15 cellular contexts compared by ENCODE assay signal in genomic region chr19:6058411-6059201, GRCh38. TPM values are rescaled to one million over a fixed set of nuclear protein-coding genes. Genes with fewer than 3 reads are reported as not detected.
DNase-seq lines count a peak whose midpoint lies in the region; ATAC-seq and TF ChIP-seq lines count a peak whose summit lies in the region.
"Had no signal": no experiment of that assay in that cellular context is flagged by ENCODE, and none has a peak within 500 bp of the region (broad histone marks: within the 10 kb centered on the region; RNA-seq: fewer than 3 reads in every experiment).

No MANE protein-coding gene starts in this region.

- H3K4me1 Mint-ChIP-seq in neural crest cell (peaks cover 27% of the 10 kb centered on the region), T-cell (peaks cover 35 to 52% (median 46%) of the 10 kb centered on the region in 3 donors)

- H3K27me3 Mint-ChIP-seq in neural crest cell (ENCODE audit: low read depth): no peaks in the 10 kb centered on the region
- H3K27me3 Mint-ChIP-seq in T-cell: peaks cover 0 to 7% of the 10 kb centered on the region in 2 donors

- H3K4me2 ChIP-seq in SK-N-SH: 0 out of 2 replicates have a peak overlapping the region, but pooled peaks have one; percentile 57

- peaks cover 73% of the 10 kb centered on the region; the same call in 1 of the 2 replicates for H3K79me2 ChIP-seq in SK-N-SH (ENCODE audit: insufficient read depth)

- H3K9me3 ChIP-seq in SK-N-SH (no peaks in the 10 kb centered on the region), tibial nerve (no peaks in the 10 kb centered on the region)
- H3K9me3 ChIP-seq: pancreas had no signal

- H3K9ac ChIP-seq in SK-N-SH: no peak overlapping the region

- no peaks in the 10 kb centered on the region for H3K9me2 ChIP-seq in SK-N-SH

- H3K4me3 Mint-ChIP-seq in neural crest cell (no peak overlapping the region), T-cell (no peak overlapping the region)
- H3K4me3 Mint-ChIP-seq: stimulated activated memory B cell treated with anti-CD40 and anti-IgM and Interleukin-4, amounts not matched to agents 10 μg/mL and 1 μg/mL and 100 μg/mL, for 72 hours had no signal

- H4K20me1 ChIP-seq in SK-N-SH (ENCODE audit: insufficient read depth): no peaks in the 10 kb centered on the region

- H3K36me3 Mint-ChIP-seq in neural crest cell (ENCODE audit: low read depth) (no peaks in the 10 kb centered on the region), T-cell (no peaks in the 10 kb centered on the region)
- H3K36me3 Mint-ChIP-seq: stimulated activated memory B cell treated with anti-CD40 and anti-IgM and Interleukin-4, amounts not matched to agents 10 μg/mL and 1 μg/mL and 100 μg/mL, for 72 hours had no signal

- DNase-seq in SK-N-SH: no peak
- peak in 4 of 10 donors; percentile 4 to 17 (median 12) for DNase-seq in dorsolateral prefrontal cortex
- no peak for DNase-seq in neural crest cell (ENCODE audit: low read depth, low spot score)
- DNase-seq in tibial nerve (ENCODE audit: low spot score in 2 of 2): no peak
- no peak for DNase-seq in NCI-H1694 (lab: John Stamatoyannopoulos, UW)
- DNase-seq in cerebellar nuclear complex (lab: John Stamatoyannopoulos, UW): no peak
- no peak for DNase-seq in T-cell
- DNase-seq: activated CD4-positive, alpha-beta T cell treated with anti-CD3 and anti-CD28 coated beads, Interleukin-2, amount 50 U/mL, for 1 hour; activated naive CD4-positive, alpha-beta T cell; MM.1S had no signal

- no peak overlapping the region for H3K4me3 ChIP-seq in SK-N-SH (ENCODE audit: low read depth in 2 of 2, low read length in 1 of 2)
- H3K4me3 ChIP-seq in dorsolateral prefrontal cortex: no peak overlapping the region
- H3K4me3 ChIP-seq in tibial nerve: no peak overlapping the region
- H3K4me3 ChIP-seq: pancreas had no signal

- H3K27me3 ChIP-seq in SK-N-SH (ENCODE audit: insufficient read depth) (no peaks in the 10 kb centered on the region), dorsolateral prefrontal cortex (peaks cover 0 to 3% (median 0%) of the 10 kb centered on the region in 45 donors), tibial nerve (no peaks in the 10 kb centered on the region)
- H3K27me3 ChIP-seq: pancreas had no signal

- peaks cover 42% of the 10 kb centered on the region for H3F3A ChIP-seq in SK-N-SH (replicated peaks; ENCODE audit: insufficient read depth)

- H3K27ac Mint-ChIP-seq in neural crest cell (ENCODE audit: unreplicated experiment) (peak overlapping the region; percentile 43), T-cell (peak overlapping the region in 1 of 2 donors; percentile 16)
- H3K27ac Mint-ChIP-seq: stimulated activated memory B cell treated with anti-CD40 and anti-IgM and Interleukin-4, amounts not matched to agents 10 μg/mL and 1 μg/mL and 100 μg/mL, for 72 hours had no signal

- no peak for TF ChIP-seq RAD21 in SK-N-SH (IDR thresholded peaks at IDR 0.05; ENCODE audit: low read length)

- TF ChIP-seq CTCF in SK-N-SH (IDR thresholded peaks at IDR 0.05) (no peak), dorsolateral prefrontal cortex (IDR thresholded peaks at IDR 0.05 in 54 of 56, conservative IDR thresholded peaks at IDR 0.05 in 2 of 56; ENCODE audit: low read depth in 1 of 56, partially characterized antibody in 56 of 56) (no peak), neural crest cell (conservative IDR thresholded peaks at IDR 0.05) (no peak), tibial nerve (IDR thresholded peaks at IDR 0.05) (no peak)

- intact Hi-C loops in dorsolateral prefrontal cortex (cut with DNase I): loop anchor here in 1 of 2 donors (5.0 kb wide), 1 partner anchor 44 kb away; no protein-coding TSS in a partner anchor

- no peak overlapping the region for H2AFZ ChIP-seq in SK-N-SH (ENCODE audit: low read depth)

- POLR2A ChIA-PET in SK-N-SH (lab: Yijun Ruan, JAX): no interaction called here
- POLR2A ChIA-PET in T-cell (lab: Charles Lee): no interaction called here

- H3K4me1 ChIP-seq in SK-N-SH (ENCODE audit: control insufficient read depth in 1 of 2, insufficient read depth in 2 of 2, low read depth in 1 of 2, low read length in 1 of 2) (peaks cover 32 to 37% of the 10 kb centered on the region in 2 experiments; a peak in 3 of 4 replicates), tibial nerve (peaks cover 0 to 73% (median 28%) of the 10 kb centered on the region in 4 donors)

- ATAC-seq in SK-N-SH treated with all-trans-retinoic acid at 6 μM for 48 hours: no peak
- ATAC-seq in T-cell (replicated peaks in 1 of 4): no peak
- ATAC-seq: left colon; stimulated activated memory B cell treated with anti-CD40 and anti-IgM and Interleukin-4, amounts not matched to agents 10 μg/mL and 1 μg/mL and 100 μg/mL, for 72 hours had no signal

- CTCF ChIA-PET in SK-N-SH (lab: Yijun Ruan, JAX) (interaction anchor here (2.3 to 3.2 kb wide), 3 partner anchors 10 to 68 kb away, joined by 6 to 18 read pairs (median 10); no protein-coding TSS in a partner anchor), T-cell (lab: Charles Lee) (no interaction called here)

- TF ChIP-seq EP300 in SK-N-SH (IDR thresholded peaks at IDR 0.05; ENCODE audit: borderline replicate concordance in 1 of 2, low read depth in 1 of 2, low read length in 1 of 2): no peak
- TF ChIP-seq EP300 in tibial nerve (IDR thresholded peaks at IDR 0.05): peak in 1 of 2 donors; percentile 5

- 96% methylated on average over 17 of the region's 17 CpGs for WGBS in SK-N-SH (ENCODE audit: low lambda C conversion rate)
- 66% methylated on average over 17 of the region's 17 CpGs for WGBS in tibial nerve, 2 donors

- no peak for TF ChIP-seq POLR2A in tibial nerve (IDR thresholded peaks at IDR 0.05)

- H3K27ac ChIP-seq in SK-N-SH (ENCODE audit: low read depth in 2 of 2, low read length in 1 of 2): peak overlapping the region; percentile 68 to 97
- peak overlapping the region in 49 of 59 donors; percentile 0 to 90 (median 77) for H3K27ac ChIP-seq in dorsolateral prefrontal cortex
- H3K27ac ChIP-seq in tibial nerve: peak overlapping the region; percentile 75 to 94 (median 84)
- H3K27ac ChIP-seq: 22Rv1 had no signal

- H3K36me3 ChIP-seq in SK-N-SH (replicated peaks in 1 of 2; ENCODE audit: control insufficient read depth in 1 of 2, insufficient read depth in 2 of 2, low read length in 1 of 2) (peaks cover 0 to 4% of the 10 kb centered on the region in 2 experiments), tibial nerve (no peaks in the 10 kb centered on the region)
- H3K36me3 ChIP-seq: pancreas had no signal

- H3K9me3 Mint-ChIP-seq in neural crest cell (no peaks in the 10 kb centered on the region), T-cell (peaks cover 0 to 3% (median 0%) of the 10 kb centered on the region in 3 donors)
- H3K9me3 Mint-ChIP-seq: stimulated activated memory B cell treated with anti-CD40 and anti-IgM and Interleukin-4, amounts not matched to agents 10 μg/mL and 1 μg/mL and 100 μg/mL, for 72 hours had no signal

TF ChIP-seq in SK-N-SH, 30 proteins besides CTCF, POLR2A, EP300 and RAD21:
- TF ChIP-seq RCOR1 (IDR thresholded peaks at IDR 0.05; ENCODE audit: low read length) (no peak), EZH2phosphoT487 (IDR thresholded peaks at IDR 0.05; ENCODE audit: borderline replicate concordance, low read depth) (no peak), SMC3 (IDR thresholded peaks at IDR 0.05; ENCODE audit: low read depth, low read length) (no peak), GATA2 (CRISPR knock-in tag; IDR thresholded peaks at IDR 0.05) (no peak), MAX (IDR thresholded peaks at IDR 0.05; ENCODE audit: low read depth) (no peak), SIN3A (IDR thresholded peaks at IDR 0.05; ENCODE audit: borderline replicate concordance, low read depth, low read length) (no peak), FOXJ3 (CRISPR knock-in tag; IDR thresholded peaks at IDR 0.05) (no peak), PBX3 (IDR thresholded peaks at IDR 0.05) (no peak)
TF ChIP-seq in SK-N-SH: peak in this region for 0.

TF ChIP-seq in SK-N-SH treated with all-trans-retinoic acid at 6 μM for 48 hours, 23 proteins besides CTCF, POLR2A, EP300 and RAD21 (continues in another document):
- no peak for TF ChIP-seq GLIS3 (CRISPR knock-in tag; IDR thresholded peaks at IDR 0.05)
- no peak for TF ChIP-seq SNAI2 (CRISPR knock-in tag; IDR thresholded peaks at IDR 0.05)
- TF ChIP-seq CSRNP3 (CRISPR knock-in tag; IDR thresholded peaks at IDR 0.05): no peak
- no peak for TF ChIP-seq ESRRG (CRISPR knock-in tag; IDR thresholded peaks at IDR 0.05)
- TF ChIP-seq PATZ1 (CRISPR knock-in tag; IDR thresholded peaks at IDR 0.05; ENCODE audit: borderline replicate concordance): no peak
- no peak for TF ChIP-seq BACH2 (CRISPR knock-in tag; IDR thresholded peaks at IDR 0.05; ENCODE audit: borderline replicate concordance)

RNA-seq across cellular contexts. Expression of gene RFX2, which starts 51.7 kb away (rescaled TPM):
- 10.0 and 12.6 TPM in 2 replicates for polyA plus RNA-seq in SK-N-SH (2012; rRNA removed)
- 7.6 and 7.9 TPM in 2 replicates for polyA plus RNA-seq in SK-N-SH (2012; cell fraction: cytosol; rRNA removed)
- polyA plus RNA-seq in SK-N-SH (2012; cell fraction: nucleus; rRNA removed): 18.3 and 42.2 TPM in 2 replicates
- 10 to 100 TPM in 103 of 120 experiments, 1 to 10 TPM in 17; 5.3 to 44.1 (median 14.3) TPM for total RNA-seq in dorsolateral prefrontal cortex
- total RNA-seq in neural crest cell: 17.2 and 19.2 TPM in 2 replicates
- 10 to 100 TPM; 12.6 to 17.3 (median 15.0) TPM for total RNA-seq in tibial nerve
- 10 to 100 TPM in 1 of 5 donors, 1 to 10 TPM in 4; 4.7 to 11.6 (median 7.8) TPM for total RNA-seq in T-cell
